In the genomic region with DNA sequence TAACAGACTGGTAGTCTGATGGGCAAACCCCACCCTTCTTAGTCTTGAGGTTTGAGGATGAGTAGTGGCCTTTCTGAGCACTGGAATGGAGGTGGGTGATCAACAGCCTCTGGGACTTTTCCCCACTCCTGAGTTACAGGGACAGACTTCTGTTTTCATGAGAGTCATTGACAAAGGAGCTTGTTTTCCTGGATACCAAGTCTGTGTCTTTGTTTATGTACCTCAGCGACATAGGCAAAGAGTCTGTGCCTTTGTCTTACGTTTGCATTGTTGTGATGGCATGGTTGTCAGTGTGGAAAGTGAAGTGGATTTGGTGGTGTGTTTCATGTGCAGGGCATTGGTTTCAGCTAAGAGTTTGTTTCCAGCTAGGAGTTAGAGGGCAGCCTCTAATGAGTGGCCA, we compare ENCODE assay signal across 20 cellular contexts. TPM values are rescaled to one million over a fixed set of nuclear protein-coding genes. Genes with fewer than 3 reads are reported as not detected.
DNase-seq lines count a peak whose midpoint lies in the region; ATAC-seq and TF ChIP-seq lines count a peak whose summit lies in the region.
"Had no signal": no experiment of that assay in that cellular context is flagged by ENCODE, and none has a peak within 500 bp of the region (broad histone marks: within the 10 kb centered on the region; RNA-seq: fewer than 3 reads in every experiment).

No MANE protein-coding gene starts in this region.

- H3K27me3 Mint-ChIP-seq in type B pancreatic cell: no peaks in the 10 kb centered on the region

- TF ChIP-seq CTCF in type B pancreatic cell (conservative IDR thresholded peaks at IDR 0.05): no peak

- ATAC-seq in HG03460 (IDR thresholded peaks at IDR 0.05; ENCODE audit: unreplicated experiment): no peak
- ATAC-seq in GM18907 (IDR thresholded peaks at IDR 0.05; ENCODE audit: unreplicated experiment): no peak

- H3K27ac Mint-ChIP-seq in type B pancreatic cell: peak overlapping the region; percentile 40

- peaks cover 9% of the 10 kb centered on the region for H3K9me3 ChIP-seq in mesodermal cell (ENCODE audit: control insufficient read depth, low read length)
- H3K9me3 ChIP-seq: Peyer's patch, SK-N-SH had no signal

- peaks cover 14% of the 10 kb centered on the region for H3K36me3 ChIP-seq in mesodermal cell (ENCODE audit: control insufficient read depth, insufficient read depth, low read length)
- H3K36me3 ChIP-seq: BLaER1 treated with 17β-estradiol and CSF1 and Interleukin-3, amounts not matched to agents 10 nM and 100 nM; Peyer's patch had no signal

- no peak overlapping the region for H3K4me3 ChIP-seq in mesodermal cell (ENCODE audit: extremely low read depth, insufficient read depth, low read length, poor library complexity, severe bottlenecking)
- H3K4me3 ChIP-seq: BLaER1 treated with 17β-estradiol and CSF1 and Interleukin-3, amounts not matched to agents 10 nM and 100 nM; Peyer's patch had no signal

- DNase-seq in NCI-H2029 (lab: John Stamatoyannopoulos, UW) (peak; percentile 6), NCI-H2029 treated with DMSO at 0.1 percent for 48 hours (lab: John Stamatoyannopoulos, UW) (no peak), type B pancreatic cell (ENCODE audit: extremely low spot score, unreplicated experiment) (no peak), HuH-7.5 (ENCODE audit: low spot score) (no peak)
- DNase-seq: 8988T, DMS153, KBM-7, NCI-H1092 treated with DMSO at 0.1 percent for 48 hours, NCI-H1694, NCI-H2171, NCI-H446 treated with DMSO at 0.1 percent for 48 hours, NCI-H82, Peyer's patch, Right ventricle myocardium superior, SK-N-SH had no signal

- peaks cover 30% of the 10 kb centered on the region for H3K4me1 Mint-ChIP-seq in type B pancreatic cell (ENCODE audit: unreplicated experiment)

- H3K4me1 ChIP-seq in mesodermal cell (ENCODE audit: control insufficient read depth, insufficient read depth, low read length, poor library complexity, severe bottlenecking): no peaks in the 10 kb centered on the region
- H3K4me1 ChIP-seq: BLaER1 treated with 17β-estradiol and CSF1 and Interleukin-3, amounts not matched to agents 10 nM and 100 nM had no signal

- H3K27ac ChIP-seq in cingulate gyrus (ENCODE audit: low read depth, low read length) (peak overlapping the region; percentile 21), mesodermal cell (ENCODE audit: low read depth, low read length, severe bottlenecking) (peak overlapping the region; percentile 0)
- H3K27ac ChIP-seq: BLaER1 treated with 17β-estradiol and CSF1 and Interleukin-3, amounts not matched to agents 10 nM and 100 nM; Peyer's patch had no signal

- no peak overlapping the region for H3K4me3 Mint-ChIP-seq in type B pancreatic cell

- H3K9me3 Mint-ChIP-seq in type B pancreatic cell: no peaks in the 10 kb centered on the region

- peaks cover 11% of the 10 kb centered on the region for H3K36me3 Mint-ChIP-seq in type B pancreatic cell

- WGBS in mesodermal cell (ENCODE audit: insufficient coverage in 2 of 2), 2 experiments: 83 to 88% methylated on average over 1 to 2 of the region's 2 CpGs

RNA-seq across cellular contexts. Expression of a gene that starts 17.5 kb away (rescaled TPM):
- polyA plus RNA-seq in mesodermal cell (2013, experiment 1 of 2): 37.4 TPM
- 33.4 TPM for polyA plus RNA-seq in mesodermal cell (2013, experiment 2 of 2)
- 53.9 and 56.7 TPM in 2 replicates for total RNA-seq in type B pancreatic cell (ENCODE audit: low replicate concordance)
